In the genomic region with DNA sequence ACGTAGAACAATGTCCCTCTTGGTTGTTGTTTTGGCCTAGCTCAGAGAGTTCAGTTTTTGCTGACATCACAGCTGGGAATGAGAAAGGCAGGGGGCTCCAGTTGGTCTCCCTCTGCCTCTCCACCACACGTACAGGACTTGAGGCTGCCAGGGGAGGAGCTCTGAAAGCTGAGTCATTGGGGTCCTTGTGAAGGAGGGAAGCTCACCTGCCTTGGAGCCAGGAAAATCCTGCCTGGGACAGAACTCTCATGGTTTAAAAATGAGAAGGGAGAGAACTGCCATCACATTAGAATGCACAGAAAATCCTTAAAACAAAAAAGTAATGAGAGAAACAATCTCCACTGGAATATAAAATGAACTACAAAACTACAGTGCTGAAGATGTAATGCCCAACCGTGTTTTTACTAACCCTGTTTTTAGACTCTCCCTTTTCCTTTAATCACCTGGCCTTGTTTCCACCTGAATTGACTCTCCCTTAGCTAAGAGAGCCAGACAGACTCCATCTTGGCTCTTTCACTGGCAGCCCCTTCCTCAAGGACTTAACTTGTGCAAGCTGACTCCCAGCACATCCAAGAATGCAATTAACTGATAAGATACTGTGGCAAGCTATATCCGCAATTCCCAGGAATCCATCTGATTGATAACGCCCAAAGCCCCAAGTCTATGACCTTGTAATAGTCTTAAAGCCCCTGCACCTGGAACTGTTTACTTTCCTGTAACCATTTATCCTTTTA, we compare ENCODE assay signal across 8 cellular contexts.
DNase-seq lines count a peak whose midpoint lies in the region; ATAC-seq and TF ChIP-seq lines count a peak whose summit lies in the region.
"Not testable (repeated sequence)": the region's sequence is repeated elsewhere in the genome, so short reads cannot be mapped to it uniquely, and the experiment has no call there.

No MANE protein-coding gene starts in this region.

- CTCF ChIA-PET in activated CD8-positive, alpha-beta T cell treated with anti-CD3 and anti-CD28 coated beads, Interleukin-2, amount 10 ng/mL, durations not matched to agents 7 days and 5 days (lab: Charles Lee) = interaction anchor here (0.8 to 5.2 kb wide), 13 partner anchors 8 to 154 kb away, joined by 3 to 95 read pairs (median 7); a partner anchor contains a TSS

- WGBS in HUES64 = 83% methylated on average over 5 of the region's 5 CpGs

- not testable (repeated sequence) for H3K9me3 ChIP-seq in DND-41 (ENCODE audit: insufficient read depth, low read length, severe bottlenecking); HUES64 (ENCODE audit: insufficient read depth, low read depth, low read length); iPS-20b (ENCODE audit: insufficient read depth, low read depth, low read length)

- peaks cover 62% of the 10 kb centered on the region for H3K4me1 ChIP-seq in DND-41 (ENCODE audit: insufficient read depth, low read length)
- H3K4me1 ChIP-seq in HUES64 (ENCODE audit: insufficient read depth, low read length) = peaks cover 19% of the 10 kb centered on the region
- H3K4me1 ChIP-seq in iPS-20b (ENCODE audit: insufficient read depth, low read length) = peaks cover 20% of the 10 kb centered on the region

- not testable (repeated sequence) for H3K9ac ChIP-seq in DND-41 (ENCODE audit: low read depth, low read length); HUES64 (ENCODE audit: low read depth, low read length)
- H3K9ac ChIP-seq in iPS-20b (ENCODE audit: low read depth, low read length) = peak overlapping the region; percentile 49; the same call in 1 of the 2 replicates

- peak overlapping the region; percentile 71 for H3K4me3 Mint-ChIP-seq in activated CD8-positive, alpha-beta T cell treated with anti-CD3 and anti-CD28 coated beads, Interleukin-2, amount 10 ng/mL, durations not matched to agents 7 days and 5 days
- H3K4me3 Mint-ChIP-seq in natural killer cell = peak overlapping the region; percentile 93
- peak overlapping the region; percentile 24 to 32 for H3K4me3 Mint-ChIP-seq in stimulated activated naive CD8-positive, alpha-beta T cell treated with anti-CD3 and anti-CD28 coated beads, Interleukin-15, amount 100 ng/mL, for 72 hours

- intact Hi-C loops in natural killer cell (cut with micrococcal nuclease) = loop anchor here (1.0 to 10.0 kb wide), 5 partner anchors 15 to 227 kb away; no protein-coding TSS in a partner anchor

- H3K4me1 Mint-ChIP-seq in activated CD8-positive, alpha-beta T cell treated with anti-CD3 and anti-CD28 coated beads, Interleukin-2, amount 10 ng/mL, durations not matched to agents 7 days and 5 days (ENCODE audit: low read depth) = peaks cover 68% of the 10 kb centered on the region
- H3K4me1 Mint-ChIP-seq in natural killer cell = peaks cover 87 to 90% of the 10 kb centered on the region in 2 donors
- peaks cover 71% of the 10 kb centered on the region for H3K4me1 Mint-ChIP-seq in stimulated activated naive CD8-positive, alpha-beta T cell treated with anti-CD3 and anti-CD28 coated beads, Interleukin-15, amount 100 ng/mL, for 72 hours

- H3K27me3 ChIP-seq in DND-41 (ENCODE audit: insufficient read depth, low read length, poor library complexity); HUES64 (ENCODE audit: insufficient read depth, low read length); iPS-20b (ENCODE audit: insufficient read depth, low read length): not testable (repeated sequence)

- H3K27ac ChIP-seq in DND-41 (ENCODE audit: low read length) = peak overlapping the region; percentile 27; the same call in 1 of the 2 replicates
- H3K27ac ChIP-seq in HUES64 (ENCODE audit: low read depth, low read length) = peak overlapping the region; percentile 28
- not testable (repeated sequence) for H3K27ac ChIP-seq in iPS-20b (ENCODE audit: low read length)

- H3K9me3 Mint-ChIP-seq in activated CD8-positive, alpha-beta T cell treated with anti-CD3 and anti-CD28 coated beads, Interleukin-2, amount 10 ng/mL, durations not matched to agents 7 days and 5 days (ENCODE audit: insufficient read depth); natural killer cell; stimulated activated naive CD8-positive, alpha-beta T cell treated with anti-CD3 and anti-CD28 coated beads, Interleukin-15, amount 100 ng/mL, for 72 hours: not testable (repeated sequence)

- H3K4me3 ChIP-seq in DND-41 (ENCODE audit: low read depth in 1 of 2, low read length in 2 of 2); HUES64 (ENCODE audit: low read length); astrocyte of the spinal cord (ENCODE audit: low read depth, low read length): not testable (repeated sequence)
- H3K4me3 ChIP-seq in iPS-20b (ENCODE audit: low read length) = peak overlapping the region; percentile 43; the same call in 1 of the 2 replicates

- peak; percentile 38 for ATAC-seq in DND-41 (ENCODE audit: insufficient read depth, low read depth)
- ATAC-seq in activated CD8-positive, alpha-beta T cell treated with anti-CD3 and anti-CD28 coated beads, Interleukin-2, amount 10 ng/mL, durations not matched to agents 7 days and 5 days; natural killer cell; stimulated activated naive CD8-positive, alpha-beta T cell treated with anti-CD3 and anti-CD28 coated beads, Interleukin-15, amount 100 ng/mL, for 72 hours: not testable (repeated sequence)

- H3K27ac Mint-ChIP-seq in activated CD8-positive, alpha-beta T cell treated with anti-CD3 and anti-CD28 coated beads, Interleukin-2, amount 10 ng/mL, durations not matched to agents 7 days and 5 days = peak overlapping the region; percentile 80
- peak overlapping the region; percentile 90 to 93 for H3K27ac Mint-ChIP-seq in natural killer cell
- H3K27ac Mint-ChIP-seq in stimulated activated naive CD8-positive, alpha-beta T cell treated with anti-CD3 and anti-CD28 coated beads, Interleukin-15, amount 100 ng/mL, for 72 hours = not testable (repeated sequence)

- not testable (repeated sequence) for H3K36me3 ChIP-seq in DND-41 (ENCODE audit: insufficient read depth, low read length); HUES64 (ENCODE audit: insufficient read depth, low read length); iPS-20b (ENCODE audit: insufficient read depth, low read depth, low read length)

- H4K20me1 ChIP-seq in DND-41 (ENCODE audit: insufficient read depth, low read length) = not testable (repeated sequence)

- peaks cover 25% of the 10 kb centered on the region for H3K79me2 ChIP-seq in DND-41 (ENCODE audit: insufficient read depth, low read length)

- peaks cover 13% of the 10 kb centered on the region for H3K36me3 Mint-ChIP-seq in activated CD8-positive, alpha-beta T cell treated with anti-CD3 and anti-CD28 coated beads, Interleukin-2, amount 10 ng/mL, durations not matched to agents 7 days and 5 days (ENCODE audit: low read depth)
- H3K36me3 Mint-ChIP-seq in natural killer cell = peaks cover 17% of the 10 kb centered on the region

- in situ Hi-C loops in astrocyte of the spinal cord (cut with HindIII; ENCODE audit: low sequenced_read_pairs) = not testable (repeated sequence)

- not testable (repeated sequence) for H3K4me2 ChIP-seq in DND-41 (ENCODE audit: insufficient read depth, low read length)

- POLR2A ChIA-PET in activated CD8-positive, alpha-beta T cell treated with anti-CD3 and anti-CD28 coated beads, Interleukin-2, amount 10 ng/mL, durations not matched to agents 7 days and 5 days (lab: Charles Lee) = interaction anchor here (1.2 kb wide), 1 partner anchor 116 kb away, joined by 9 read pairs; no protein-coding TSS in a partner anchor

- not testable (repeated sequence) for TF ChIP-seq CTCF in DND-41 (IDR thresholded peaks at IDR 0.05; ENCODE audit: borderline replicate concordance, extremely low read depth, low read length, poor library complexity, severe bottlenecking); astrocyte of the spinal cord (IDR thresholded peaks at IDR 0.05; ENCODE audit: low read depth, low read length); natural killer cell (IDR thresholded peaks at IDR 0.05)

- H3K27me3 Mint-ChIP-seq in activated CD8-positive, alpha-beta T cell treated with anti-CD3 and anti-CD28 coated beads, Interleukin-2, amount 10 ng/mL, durations not matched to agents 7 days and 5 days (ENCODE audit: low read depth); natural killer cell (ENCODE audit: low read depth in 2 of 2); stimulated activated naive CD8-positive, alpha-beta T cell treated with anti-CD3 and anti-CD28 coated beads, Interleukin-15, amount 100 ng/mL, for 72 hours: not testable (repeated sequence)

- H2AFZ ChIP-seq in DND-41 (ENCODE audit: low read depth, low read length) = not testable (repeated sequence)

- DNase-seq in DND-41 (peak; percentile 34), OCI-M1 (lab: John Stamatoyannopoulos, UW) (peak; percentile 2), astrocyte of the spinal cord (ENCODE audit: low read depth, low spot score) (peak; percentile 9)
- DNase-seq in activated CD8-positive, alpha-beta T cell treated with anti-CD3 and anti-CD28 coated beads, Interleukin-2, amount 10 ng/mL, durations not matched to agents 7 days and 5 days; natural killer cell; stimulated activated naive CD8-positive, alpha-beta T cell treated with anti-CD3 and anti-CD28 coated beads, Interleukin-15, amount 100 ng/mL, for 72 hours: not testable (repeated sequence)

Comparison
In these comparisons a context has a peak if more than half of its experiments do, and no peak if none do; other contexts are left out.
1. H3K4me3 Mint-ChIP-seq: peak in every context shown above with its lines; median percentile 93 in natural killer cell; 71 in activated CD8-positive, alpha-beta T cell treated with anti-CD3 and anti-CD28 coated beads, Interleukin-2, amount 10 ng/mL, durations not matched to agents 7 days and 5 days; 28 in stimulated activated naive CD8-positive, alpha-beta T cell treated with anti-CD3 and anti-CD28 coated beads, Interleukin-15, amount 100 ng/mL, for 72 hours.